22 cellular contexts compared by ENCODE assay signal in genomic region chr2:224919472-224920110, GRCh38.
DNase-seq lines count a peak whose midpoint lies in the region; ATAC-seq and TF ChIP-seq lines count a peak whose summit lies in the region.
"Had no signal": no experiment of that assay in that cellular context is flagged by ENCODE, and none has a peak within 500 bp of the region (broad histone marks: within the 10 kb centered on the region; RNA-seq: fewer than 3 reads in every experiment).

No MANE protein-coding gene starts in this region.

- POLR2A ChIA-PET in HEK293 (lab: Yijun Ruan, JAX), result no interaction called here

- no peaks in the 10 kb centered on the region for H3K27me3 Mint-ChIP-seq in activated CD4-positive, alpha-beta T cell treated with anti-CD3 and anti-CD28 coated beads, Interleukin-2, amount 10 ng/mL, durations not matched to agents 24 days and 14 days

- no peak for ATAC-seq in GM19023 (IDR thresholded peaks at IDR 0.05; ENCODE audit: unreplicated experiment)
- no peak for ATAC-seq in gastrocnemius medialis
- ATAC-seq: CD8-positive, alpha-beta T cell; K562 had no signal

- H3K36me3 Mint-ChIP-seq in activated CD4-positive, alpha-beta T cell treated with anti-CD3 and anti-CD28 coated beads, Interleukin-2, amount 10 ng/mL, durations not matched to agents 24 days and 14 days (ENCODE audit: low read depth), result peaks cover 27% of the 10 kb centered on the region

- TF ChIP-seq CTCF in HEK293 (tag by site-specific recombination; IDR thresholded peaks at IDR 0.05) (no peak), tibial artery (IDR thresholded peaks at IDR 0.05) (no peak), gastrocnemius medialis (IDR thresholded peaks at IDR 0.05 in 4 of 5, conservative IDR thresholded peaks at IDR 0.05 in 1 of 5) (no peak)

- no peak for TF ChIP-seq POLR2A in gastrocnemius medialis (IDR thresholded peaks at IDR 0.05)

- H3K4me3 Mint-ChIP-seq in activated CD4-positive, alpha-beta T cell treated with anti-CD3 and anti-CD28 coated beads, Interleukin-2, amount 10 ng/mL, durations not matched to agents 24 days and 14 days, result no peak overlapping the region
- H3K4me3 Mint-ChIP-seq: CD8-positive, alpha-beta T cell had no signal

- H3K4me3 ChIP-seq in HEK293 (ENCODE audit: low read depth, low read length) (no peak overlapping the region), tibial artery (no peak overlapping the region), gastrocnemius medialis (no peak overlapping the region)
- H3K4me3 ChIP-seq: HAP-1, K562, SK-N-MC had no signal

- H3K27me3 ChIP-seq in tibial artery (no peaks in the 10 kb centered on the region), gastrocnemius medialis (no peaks in the 10 kb centered on the region)
- H3K27me3 ChIP-seq: BE2C had no signal

- H3K4me1 Mint-ChIP-seq in activated CD4-positive, alpha-beta T cell treated with anti-CD3 and anti-CD28 coated beads, Interleukin-2, amount 10 ng/mL, durations not matched to agents 24 days and 14 days, result peaks cover 27% of the 10 kb centered on the region

- intact Hi-C loops in activated CD4-positive, alpha-beta T cell treated with anti-CD3 and anti-CD28 coated beads, Interleukin-2, amount 10 ng/mL, durations not matched to agents 24 days and 14 days (cut with micrococcal nuclease), result loop anchor here (10.0 kb wide), 1 partner anchor 335 kb away; the partner anchor contains the start of gene CUL3
- intact Hi-C loops in tibial artery (cut with DNase I; ENCODE audit: low total_unique reads), result no loop called here
- intact Hi-C loops in gastrocnemius medialis (cut with DNase I; ENCODE audit: low total_unique reads), result no loop called here

- H3K27ac ChIP-seq in HEK293 (ENCODE audit: extremely low read depth, low read depth, low read length) (no peak overlapping the region), cingulate gyrus (ENCODE audit: low read depth, low read length) (peak overlapping the region; percentile 8), tibial artery (peak overlapping the region; percentile 24 to 37), gastrocnemius medialis (no peak overlapping the region)
- H3K27ac ChIP-seq: SK-N-MC had no signal

- in situ Hi-C loops in gastrocnemius medialis (cut with MboI; ENCODE audit: low sequenced_read_pairs in 4 of 4), result no loop called here

- no peak overlapping the region for H3K27ac Mint-ChIP-seq in activated CD4-positive, alpha-beta T cell treated with anti-CD3 and anti-CD28 coated beads, Interleukin-2, amount 10 ng/mL, durations not matched to agents 24 days and 14 days
- H3K27ac Mint-ChIP-seq: CD8-positive, alpha-beta T cell had no signal

- H3K9me3 ChIP-seq in HEK293 (ENCODE audit: control insufficient read depth, insufficient read depth, low read depth, low read length) (no peaks in the 10 kb centered on the region), tibial artery (no peaks in the 10 kb centered on the region), gastrocnemius medialis (no peaks in the 10 kb centered on the region)
- H3K9me3 ChIP-seq: BE2C, HAP-1 had no signal

- DNase-seq in activated CD4-positive, alpha-beta T cell treated with anti-CD3 and anti-CD28 coated beads, Interleukin-2, amount 10 ng/mL, durations not matched to agents 24 days and 14 days, result peak; percentile 57
- DNase-seq in activated CD4-positive, alpha-beta T cell treated with anti-CD3 and anti-CD28 coated beads for 4 hours, result no peak
- no peak for DNase-seq in tibial artery
- no peak for DNase-seq in NCI-H2029 (lab: John Stamatoyannopoulos, UW)
- no peak for DNase-seq in gastrocnemius medialis
- DNase-seq: 8988T; BE2C; Calu3; CD8-positive, alpha-beta T cell; NCI-H1092 treated with DMSO at 0.1 percent for 48 hours; NCI-H146; NCI-H2081 treated with DMSO at 0.1 percent for 48 hours; NCI-H510A; NCI-H748 treated with DMSO at 0.1 percent for 48 hours; NK-92 treated with Interleukin-12 subunit alpha and Interleukin-12 subunit beta, amount 100 ng/mL, for 24 hours; Right ventricle myocardium superior had no signal

- CTCF ChIA-PET in HEK293 (lab: Yijun Ruan, JAX), result interaction anchor here (0.6 kb wide), 2 partner anchors 11 to 74 kb away, joined by 3 to 4 read pairs; no protein-coding TSS in a partner anchor

- H3K9me3 Mint-ChIP-seq in activated CD4-positive, alpha-beta T cell treated with anti-CD3 and anti-CD28 coated beads, Interleukin-2, amount 10 ng/mL, durations not matched to agents 24 days and 14 days, result no peaks in the 10 kb centered on the region
- H3K9me3 Mint-ChIP-seq: CD8-positive, alpha-beta T cell had no signal

- H3K4me1 ChIP-seq in HEK293 (ENCODE audit: control insufficient read depth, insufficient read depth, low read length), result 0 out of 2 replicates have a peak, but pooled peaks cover 3% of the 10 kb centered on the region
- H3K4me1 ChIP-seq in tibial artery, result peaks cover 0 to 20% (median 3%) of the 10 kb centered on the region in 4 donors
- H3K4me1 ChIP-seq in gastrocnemius medialis, result peaks cover 4 to 7% of the 10 kb centered on the region in 2 donors
- H3K4me1 ChIP-seq: BE2C, HAP-1 had no signal

- H3K36me3 ChIP-seq in HEK293 (ENCODE audit: control insufficient read depth in 2 of 2, insufficient read depth in 1 of 2, low read length in 2 of 2), result no peaks in the 10 kb centered on the region
- H3K36me3 ChIP-seq in tibial artery, result no peaks in the 10 kb centered on the region
- no peaks in the 10 kb centered on the region for H3K36me3 ChIP-seq in gastrocnemius medialis
- H3K36me3 ChIP-seq: BE2C, HAP-1 had no signal

TF ChIP-seq in HEK293, 187 proteins besides CTCF, POLR2A, EP300 and RAD21:
- TF ChIP-seq MZF1 (tag by site-specific recombination; IDR thresholded peaks at IDR 0.05; ENCODE audit: borderline replicate concordance) (no peak), ZNF18 (tag by site-specific recombination; IDR thresholded peaks at IDR 0.05) (peak; percentile 93)

Comparison
In these comparisons a context has a peak if more than half of its experiments do, and no peak if none do; other contexts are left out.
1. H3K27ac ChIP-seq: peak in cingulate gyrus (single experiment) and tibial artery (2 of 2); none in HEK293 (single experiment) and gastrocnemius medialis (0 of 4).